3 cellular contexts compared by ENCODE assay signal in the genomic region with DNA sequence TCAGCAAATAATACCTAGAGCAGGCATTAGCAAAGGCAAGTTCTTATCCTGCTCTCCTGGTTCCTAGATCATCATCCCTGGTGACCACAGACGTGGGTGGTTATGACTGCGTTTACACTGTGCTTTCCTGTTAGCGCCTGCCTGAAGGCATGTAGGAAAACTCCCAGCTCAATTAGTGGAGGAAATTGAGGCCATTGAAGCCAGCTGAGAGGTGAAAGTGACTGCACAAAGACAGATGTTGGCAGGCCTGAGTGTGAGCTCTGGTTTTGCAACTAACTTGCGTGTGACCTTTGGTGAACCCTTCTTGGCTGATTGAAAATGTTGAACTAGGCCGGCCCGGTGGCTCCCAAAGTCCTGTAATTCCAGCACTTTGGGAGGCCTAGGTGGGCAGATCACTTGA.
TF ChIP-seq lines count a peak whose summit lies in the region.

No MANE protein-coding gene starts in this region.

TF ChIP-seq in SK-N-SH, 30 proteins besides CTCF, POLR2A, EP300 and RAD21:
- TF ChIP-seq, protein P1, sequence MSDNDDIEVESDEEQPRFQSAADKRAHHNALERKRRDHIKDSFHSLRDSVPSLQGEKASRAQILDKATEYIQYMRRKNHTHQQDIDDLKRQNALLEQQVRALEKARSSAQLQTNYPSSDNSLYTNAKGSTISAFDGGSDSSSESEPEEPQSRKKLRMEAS (IDR thresholded peaks at IDR 0.05; ENCODE audit: low read depth) = no peak
- TF ChIP-seq GABPA (IDR thresholded peaks at IDR 0.05; ENCODE audit: low read depth) (no peak), ELF1 (IDR thresholded peaks at IDR 0.05) (no peak), MEF2A (IDR thresholded peaks at IDR 0.05; ENCODE audit: borderline replicate concordance, low read depth) (no peak), MXI1 (IDR thresholded peaks at IDR 0.05; ENCODE audit: low read depth, low read length) (no peak), CHD2 (IDR thresholded peaks at IDR 0.05; ENCODE audit: low read length, partially characterized antibody) (no peak), RCOR1 (IDR thresholded peaks at IDR 0.05; ENCODE audit: low read length) (no peak), JUND (IDR thresholded peaks at IDR 0.05) (no peak), EZH2phosphoT487 (IDR thresholded peaks at IDR 0.05; ENCODE audit: borderline replicate concordance, low read depth) (no peak)
- TF ChIP-seq, protein P2, sequence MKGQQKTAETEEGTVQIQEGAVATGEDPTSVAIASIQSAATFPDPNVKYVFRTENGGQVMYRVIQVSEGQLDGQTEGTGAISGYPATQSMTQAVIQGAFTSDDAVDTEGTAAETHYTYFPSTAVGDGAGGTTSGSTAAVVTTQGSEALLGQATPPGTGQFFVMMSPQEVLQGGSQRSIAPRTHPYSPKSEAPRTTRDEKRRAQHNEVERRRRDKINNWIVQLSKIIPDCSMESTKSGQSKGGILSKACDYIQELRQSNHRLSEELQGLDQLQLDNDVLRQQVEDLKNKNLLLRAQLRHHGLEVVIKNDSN (IDR thresholded peaks at IDR 0.05; ENCODE audit: borderline replicate concordance, low read depth) = no peak
TF ChIP-seq in SK-N-SH: peak in this region for 0.

TF ChIP-seq in SK-N-SH treated with all-trans-retinoic acid at 6 μM for 48 hours, 23 proteins besides CTCF, POLR2A, EP300 and RAD21:
- TF ChIP-seq, protein P3, sequence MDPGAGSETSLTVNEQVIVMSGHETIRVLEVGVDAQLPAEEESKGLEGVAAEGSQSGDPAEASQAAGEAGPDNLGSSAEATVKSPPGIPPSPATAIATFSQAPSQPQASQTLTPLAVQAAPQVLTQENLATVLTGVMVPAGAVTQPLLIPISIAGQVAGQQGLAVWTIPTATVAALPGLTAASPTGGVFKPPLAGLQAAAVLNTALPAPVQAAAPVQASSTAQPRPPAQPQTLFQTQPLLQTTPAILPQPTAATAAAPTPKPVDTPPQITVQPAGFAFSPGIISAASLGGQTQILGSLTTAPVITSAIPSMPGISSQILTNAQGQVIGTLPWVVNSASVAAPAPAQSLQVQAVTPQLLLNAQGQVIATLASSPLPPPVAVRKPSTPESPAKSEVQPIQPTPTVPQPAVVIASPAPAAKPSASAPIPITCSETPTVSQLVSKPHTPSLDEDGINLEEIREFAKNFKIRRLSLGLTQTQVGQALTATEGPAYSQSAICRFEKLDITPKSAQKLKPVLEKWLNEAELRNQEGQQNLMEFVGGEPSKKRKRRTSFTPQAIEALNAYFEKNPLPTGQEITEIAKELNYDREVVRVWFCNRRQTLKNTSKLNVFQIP (CRISPR knock-in tag; IDR thresholded peaks at IDR 0.05; ENCODE audit: borderline replicate concordance, low read depth) = no peak
- TF ChIP-seq PPARA (CRISPR knock-in tag; IDR thresholded peaks at IDR 0.05; ENCODE audit: borderline replicate concordance) (no peak), TOX (CRISPR knock-in tag; IDR thresholded peaks at IDR 0.05; ENCODE audit: borderline replicate concordance) (no peak), RARB (CRISPR knock-in tag; IDR thresholded peaks at IDR 0.05) (no peak), ZNF565 (CRISPR knock-in tag; conservative IDR thresholded peaks at IDR 0.05; ENCODE audit: low read depth) (no peak)
- TF ChIP-seq, protein P4, sequence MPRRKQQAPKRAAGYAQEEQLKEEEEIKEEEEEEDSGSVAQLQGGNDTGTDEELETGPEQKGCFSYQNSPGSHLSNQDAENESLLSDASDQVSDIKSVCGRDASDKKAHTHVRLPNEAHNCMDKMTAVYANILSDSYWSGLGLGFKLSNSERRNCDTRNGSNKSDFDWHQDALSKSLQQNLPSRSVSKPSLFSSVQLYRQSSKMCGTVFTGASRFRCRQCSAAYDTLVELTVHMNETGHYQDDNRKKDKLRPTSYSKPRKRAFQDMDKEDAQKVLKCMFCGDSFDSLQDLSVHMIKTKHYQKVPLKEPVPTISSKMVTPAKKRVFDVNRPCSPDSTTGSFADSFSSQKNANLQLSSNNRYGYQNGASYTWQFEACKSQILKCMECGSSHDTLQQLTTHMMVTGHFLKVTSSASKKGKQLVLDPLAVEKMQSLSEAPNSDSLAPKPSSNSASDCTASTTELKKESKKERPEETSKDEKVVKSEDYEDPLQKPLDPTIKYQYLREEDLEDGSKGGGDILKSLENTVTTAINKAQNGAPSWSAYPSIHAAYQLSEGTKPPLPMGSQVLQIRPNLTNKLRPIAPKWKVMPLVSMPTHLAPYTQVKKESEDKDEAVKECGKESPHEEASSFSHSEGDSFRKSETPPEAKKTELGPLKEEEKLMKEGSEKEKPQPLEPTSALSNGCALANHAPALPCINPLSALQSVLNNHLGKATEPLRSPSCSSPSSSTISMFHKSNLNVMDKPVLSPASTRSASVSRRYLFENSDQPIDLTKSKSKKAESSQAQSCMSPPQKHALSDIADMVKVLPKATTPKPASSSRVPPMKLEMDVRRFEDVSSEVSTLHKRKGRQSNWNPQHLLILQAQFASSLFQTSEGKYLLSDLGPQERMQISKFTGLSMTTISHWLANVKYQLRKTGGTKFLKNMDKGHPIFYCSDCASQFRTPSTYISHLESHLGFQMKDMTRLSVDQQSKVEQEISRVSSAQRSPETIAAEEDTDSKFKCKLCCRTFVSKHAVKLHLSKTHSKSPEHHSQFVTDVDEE (CRISPR knock-in tag; IDR thresholded peaks at IDR 0.05) = no peak

TF ChIP-seq in K562, 482 proteins besides CTCF, POLR2A, EP300 and RAD21:
- TF ChIP-seq, protein P5, sequence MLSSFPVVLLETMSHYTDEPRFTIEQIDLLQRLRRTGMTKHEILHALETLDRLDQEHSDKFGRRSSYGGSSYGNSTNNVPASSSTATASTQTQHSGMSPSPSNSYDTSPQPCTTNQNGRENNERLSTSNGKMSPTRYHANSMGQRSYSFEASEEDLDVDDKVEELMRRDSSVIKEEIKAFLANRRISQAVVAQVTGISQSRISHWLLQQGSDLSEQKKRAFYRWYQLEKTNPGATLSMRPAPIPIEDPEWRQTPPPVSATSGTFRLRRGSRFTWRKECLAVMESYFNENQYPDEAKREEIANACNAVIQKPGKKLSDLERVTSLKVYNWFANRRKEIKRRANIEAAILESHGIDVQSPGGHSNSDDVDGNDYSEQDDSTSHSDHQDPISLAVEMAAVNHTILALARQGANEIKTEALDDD (IDR thresholded peaks at IDR 0.05) = peak; percentile 61; the same call in 1 of the 2 replicates
- peak; percentile 54 for TF ChIP-seq EGR1 (conservative IDR thresholded peaks at IDR 0.05)
- no peak for TF ChIP-seq HDAC2 (IDR thresholded peaks at IDR 0.05)
- TF ChIP-seq ZNF766 (CRISPR knock-in tag; conservative IDR thresholded peaks at IDR 0.05) = no peak
- no peak for TF ChIP-seq MCM7 (IDR thresholded peaks at IDR 0.05)
